21 cellular contexts compared by ENCODE assay signal in genomic region chr14:31357279-31357678, GRCh38.
A peak's percentile ranks its signal among the peaks of the same experiment; 100 is the strongest.
DNase-seq lines count a peak whose midpoint lies in the region; ATAC-seq and TF ChIP-seq lines count a peak whose summit lies in the region.
"Had no signal": no experiment of that assay in that cellular context is flagged by ENCODE, and none has a peak within 500 bp of the region (broad histone marks: within the 10 kb centered on the region; RNA-seq: fewer than 3 reads in every experiment).

No MANE protein-coding gene starts in this region.

- ATAC-seq in left colon, result no peak
- ATAC-seq in upper lobe of left lung (ENCODE audit: low FRiP score in 2 of 2), result no peak
- no peak for ATAC-seq in aorta (ENCODE audit: low FRiP score)
- ATAC-seq: A549, HepG2 had no signal

- intact Hi-C loops in left colon (cut with DNase I, micrococcal nuclease) (loop anchor here in 1 of 2 donors (10.0 kb wide), 1 partner anchor 222 kb away; no protein-coding TSS in a partner anchor), aorta (cut with DNase I) (loop anchor here (5.0 to 10.0 kb wide), 3 partner anchors 150 to 242 kb away; partner anchors contain the start of gene HECTD1 (in 1 of the 2))

- 51 to 55% methylated on average over 3 of the region's 3 CpGs for WGBS in upper lobe of left lung, 2 donors
- 72 to 78% methylated on average over 3 of the region's 3 CpGs for WGBS in aorta, 2 donors

- TF ChIP-seq POLR2A in upper lobe of left lung (IDR thresholded peaks at IDR 0.05), result no peak

- H3K9me3 ChIP-seq in upper lobe of left lung, result no peaks in the 10 kb centered on the region
- H3K9me3 ChIP-seq in aorta (ENCODE audit: control insufficient read depth, low read length), result no peaks in the 10 kb centered on the region
- H3K9me3 ChIP-seq: A549, BE2C had no signal

- DNase-seq in ELR (ENCODE audit: low read depth), result peak; percentile 64
- peak; percentile 31 for DNase-seq in HT1080 (ENCODE audit: low read depth)
- DNase-seq in dermis blood vessel endothelial cell, result peak; percentile 50
- peak; percentile 63 to 72 for DNase-seq in lung microvascular endothelial cell (ENCODE audit: low read depth in 2 of 2)
- no peak for DNase-seq in NCI-H2171 (lab: John Stamatoyannopoulos, UW)
- no peak for DNase-seq in left colon
- DNase-seq in upper lobe of left lung, result no peak
- DNase-seq in aorta, result no peak
- DNase-seq: BE2C; CD4-positive, CD25-positive, alpha-beta regulatory T cell; KG1; NCI-H1105; NCI-H2029 treated with DMSO at 0.1 percent for 48 hours; NCI-H2171 treated with DMSO at 0.1 percent for 48 hours; NCI-H524 treated with DMSO at 0.1 percent for 48 hours; PC-9; RPMI8226; SHP77 treated with DMSO at 0.1 percent for 48 hours had no signal

- peaks cover 0 to 8% (median 3%) of the 10 kb centered on the region in 4 donors for H3K4me1 ChIP-seq in upper lobe of left lung
- no peaks in the 10 kb centered on the region for H3K4me1 ChIP-seq in aorta (ENCODE audit: control insufficient read depth in 1 of 2, insufficient read depth in 2 of 2, low read length in 2 of 2)

- H3K27me3 ChIP-seq in upper lobe of left lung, result no peaks in the 10 kb centered on the region
- no peaks in the 10 kb centered on the region for H3K27me3 ChIP-seq in aorta (ENCODE audit: control insufficient read depth in 1 of 2, insufficient read depth in 2 of 2, low read length in 1 of 2)
- H3K27me3 ChIP-seq: BE2C had no signal

- no peak for TF ChIP-seq EP300 in upper lobe of left lung (IDR thresholded peaks at IDR 0.05)

- H3K36me3 ChIP-seq in upper lobe of left lung, result peaks cover 4 to 48% (median 14%) of the 10 kb centered on the region in 4 donors
- peaks cover 3 to 11% of the 10 kb centered on the region in 2 donors for H3K36me3 ChIP-seq in aorta (ENCODE audit: control insufficient read depth in 1 of 2, insufficient read depth in 2 of 2, low read length in 1 of 2)

- no peak overlapping the region for H3K4me3 ChIP-seq in upper lobe of left lung
- H3K4me3 ChIP-seq in aorta (ENCODE audit: low read length in 2 of 2), result no peak overlapping the region
- H3K4me3 ChIP-seq: A549, PC-9, SK-N-MC had no signal

- H3K27ac ChIP-seq in upper lobe of left lung (no peak overlapping the region), aorta (ENCODE audit: low read depth in 1 of 2, low read length in 2 of 2) (no peak overlapping the region)
- H3K27ac ChIP-seq: A549, PC-9, SK-N-MC had no signal

- no peak for TF ChIP-seq CTCF in upper lobe of left lung (IDR thresholded peaks at IDR 0.05)

Comparison
In these comparisons a context has a peak if more than half of its experiments do, and no peak if none do; other contexts are left out.
1. DNase-seq: peak in ELR (single experiment), HT1080 (single experiment), dermis blood vessel endothelial cell (single experiment) and lung microvascular endothelial cell (2 of 2); none in NCI-H2171 (single experiment), left colon (0 of 2), upper lobe of left lung (0 of 2) and aorta (0 of 2).